Comparison of ENCODE assay signal across 8 cellular contexts in the genomic region with DNA sequence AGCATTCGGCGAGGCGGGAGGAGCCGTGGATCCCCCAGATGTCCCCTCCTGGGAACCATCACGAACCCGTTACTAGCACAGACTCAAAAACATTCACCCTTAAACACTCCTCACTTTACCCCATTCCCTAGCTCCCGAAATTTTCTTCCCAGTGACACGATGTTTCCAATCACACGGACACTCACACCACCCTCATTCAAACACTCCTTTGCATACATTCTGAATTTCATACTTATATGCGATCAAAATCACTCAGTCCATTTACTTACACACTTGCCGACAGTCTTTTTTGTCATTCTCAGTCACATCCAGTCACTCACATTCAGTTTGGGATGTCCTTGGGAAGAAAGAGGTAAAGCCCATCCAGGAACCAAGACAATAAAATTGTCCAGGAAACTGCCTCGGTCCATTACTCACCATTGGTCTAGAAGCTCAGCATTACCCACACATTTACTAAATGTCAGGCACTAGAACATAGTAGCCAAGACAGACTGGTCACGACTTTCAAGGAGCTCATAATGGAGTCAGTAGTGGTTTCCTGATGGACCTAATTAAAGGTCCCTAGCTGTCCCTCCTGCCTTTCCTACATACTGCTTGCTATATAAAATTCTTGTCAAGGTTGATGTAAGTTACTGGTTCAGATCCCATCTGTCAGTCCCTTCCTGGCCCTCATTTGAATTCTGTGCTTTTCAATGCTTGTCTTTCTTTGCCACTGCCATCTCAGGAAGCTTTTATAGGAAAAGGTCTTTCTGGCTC. TPM values are rescaled to one million over a fixed set of nuclear protein-coding genes. Genes with fewer than 3 reads are reported as not detected.
DNase-seq lines count a peak whose midpoint lies in the region; ATAC-seq and FAIRE-seq lines count a peak whose summit lies in the region.

No MANE protein-coding gene starts in this region.

- POLR2A ChIA-PET in naive thymus-derived CD4-positive, alpha-beta T cell (lab: Charles Lee): interaction anchor here (0.6 to 16.3 kb wide), 11 partner anchors 9 to 1598 kb away, joined by 3 to 248 read pairs (median 7); a partner anchor contains a TSS

- peaks cover 35% of the 10 kb centered on the region for H3K36me3 ChIP-seq in KOPT-K1 (ENCODE audit: insufficient read depth, low read length)
- peaks cover 0 to 41% (median 0%) of the 10 kb centered on the region in 3 experiments for H3K36me3 ChIP-seq in naive thymus-derived CD4-positive, alpha-beta T cell (ENCODE audit: control insufficient read depth in 2 of 3, insufficient read depth in 3 of 3, low read length in 3 of 3)

- H3K4me1 Mint-ChIP-seq in naive thymus-derived CD4-positive, alpha-beta T cell: peaks cover 30 to 83% (median 68%) of the 10 kb centered on the region in 7 donors

- peaks cover 28 to 30% of the 10 kb centered on the region in 2 donors for H3K4me1 ChIP-seq in naive thymus-derived CD4-positive, alpha-beta T cell (ENCODE audit: control insufficient read depth in 2 of 2, insufficient read depth in 2 of 2, low read length in 2 of 2)

- CTCF ChIA-PET in naive thymus-derived CD4-positive, alpha-beta T cell (lab: Charles Lee): interaction anchor here (0.5 kb wide), 1 partner anchor 54 kb away, joined by 6 read pairs; no protein-coding TSS in a partner anchor

- peak overlapping the region; percentile 66 for H3K27ac ChIP-seq in KOPT-K1 (ENCODE audit: low read depth, low read length, poor library complexity, severe bottlenecking)
- peak overlapping the region; percentile 97 for H3K27ac ChIP-seq in cingulate gyrus (ENCODE audit: low read depth, low read length)
- peak overlapping the region; percentile 94 for H3K27ac ChIP-seq in naive thymus-derived CD4-positive, alpha-beta T cell (ENCODE audit: low read depth, low read length)

- H3K9me3 ChIP-seq in KOPT-K1 (ENCODE audit: insufficient read depth, low read length, poor library complexity, severe bottlenecking): no peaks in the 10 kb centered on the region
- no peaks in the 10 kb centered on the region for H3K9me3 ChIP-seq in naive thymus-derived CD4-positive, alpha-beta T cell (ENCODE audit: control insufficient read depth in 2 of 3, low read length in 3 of 3)

- DNase-seq in GM18507 (ENCODE audit: extremely low spot score, insufficient read length, low read depth) (no peak), iPS-NIHi11 (ENCODE audit: low spot score) (no peak), NCI-H2107 (lab: John Stamatoyannopoulos, UW) (no peak), NCI-H748 (lab: John Stamatoyannopoulos, UW; ENCODE audit: unreplicated experiment) (no peak)
- no peak for DNase-seq in naive thymus-derived CD4-positive, alpha-beta T cell
- DNase-seq in activated CD4-positive, alpha-beta T cell treated with anti-CD3 and anti-CD28 coated beads for 1 hour: no peak

- intact Hi-C loops in naive thymus-derived CD4-positive, alpha-beta T cell (cut with micrococcal nuclease): loop anchor here (2.0 to 10.0 kb wide), 3 partner anchors 262 to 1160 kb away; a partner anchor contains a TSS

- peak overlapping the region; percentile 92 to 99 (median 96) for H3K27ac Mint-ChIP-seq in naive thymus-derived CD4-positive, alpha-beta T cell

- no peaks in the 10 kb centered on the region for H3K27me3 ChIP-seq in naive thymus-derived CD4-positive, alpha-beta T cell (ENCODE audit: control insufficient read depth in 2 of 2, insufficient read depth in 2 of 2, low read length in 2 of 2)

- no peaks in the 10 kb centered on the region for H3K27me3 Mint-ChIP-seq in naive thymus-derived CD4-positive, alpha-beta T cell

- peak; percentile 64 for FAIRE-seq in GM18507 (lab: Jason Lieb, UNC)

- H3K4me3 ChIP-seq in naive thymus-derived CD4-positive, alpha-beta T cell (ENCODE audit: low read length): peak overlapping the region; percentile 91

- H3K9me3 Mint-ChIP-seq in naive thymus-derived CD4-positive, alpha-beta T cell: no peaks in the 10 kb centered on the region

- peaks cover 3 to 28% (median 11%) of the 10 kb centered on the region in 5 donors for H3K36me3 Mint-ChIP-seq in naive thymus-derived CD4-positive, alpha-beta T cell

- ATAC-seq in naive thymus-derived CD4-positive, alpha-beta T cell: no peak

- H3K4me3 Mint-ChIP-seq in naive thymus-derived CD4-positive, alpha-beta T cell: peak overlapping the region; percentile 91 to 96 (median 94)

RNA-seq across cellular contexts. Expression of a gene that starts 0.6 kb away (rescaled TPM):
- total RNA-seq in naive thymus-derived CD4-positive, alpha-beta T cell: 10 to 100 TPM; 40.4 to 90.1 (median 52.4) TPM
- 100 to 1,000 TPM; 112 to 142 TPM for polyA plus RNA-seq in naive thymus-derived CD4-positive, alpha-beta T cell

RNA-seq across cellular contexts. Expression of a gene that starts 0.8 kb away (rescaled TPM):
- total RNA-seq in naive thymus-derived CD4-positive, alpha-beta T cell: 10 to 100 TPM; 37.9 to 77.8 (median 72.4) TPM
- 1 to 10 TPM; 6.3 to 6.8 TPM for polyA plus RNA-seq in naive thymus-derived CD4-positive, alpha-beta T cell

RNA-seq across cellular contexts. Expression of a gene that starts 7.9 kb away (rescaled TPM):
- total RNA-seq in naive thymus-derived CD4-positive, alpha-beta T cell: 10 to 100 TPM; 23.8 to 45.5 (median 34.0) TPM
- polyA plus RNA-seq in naive thymus-derived CD4-positive, alpha-beta T cell: 10 to 100 TPM; 31.1 to 34.4 TPM

RNA-seq across cellular contexts. Expression of a gene that starts 17.7 kb away (rescaled TPM):
- total RNA-seq in naive thymus-derived CD4-positive, alpha-beta T cell: 10 to 100 TPM; 12.5 to 19.5 (median 16.2) TPM
- 10 to 100 TPM; 61.7 to 80.8 TPM for polyA plus RNA-seq in naive thymus-derived CD4-positive, alpha-beta T cell
